27 cellular contexts compared by ENCODE assay signal in genomic region chr14:91929700-91930099, GRCh38. TPM values are rescaled to one million over a fixed set of nuclear protein-coding genes. Genes with fewer than 3 reads are reported as not detected.
DNase-seq lines count a peak whose midpoint lies in the region; TF ChIP-seq lines count a peak whose summit lies in the region.
"Had no signal": no experiment of that assay in that cellular context is flagged by ENCODE, and none has a peak within 500 bp of the region (broad histone marks: within the 10 kb centered on the region; RNA-seq: fewer than 3 reads in every experiment).

No MANE protein-coding gene starts in this region.

- no peak for TF ChIP-seq POLR2A in esophagus muscularis mucosa (IDR thresholded peaks at IDR 0.05; ENCODE audit: low read depth)

- H3K79me2 ChIP-seq in parathyroid adenoma, result no peaks in the 10 kb centered on the region

- DNase-seq in BJ (ENCODE audit: low read depth) (peak; percentile 29), RWPE1 (ENCODE audit: low spot score) (peak; percentile 14), fibroblast of pulmonary artery (ENCODE audit: low read depth) (peak; percentile 53), head of caudate nucleus (no peak), esophagus muscularis mucosa (ENCODE audit: extremely low spot score) (no peak)
- DNase-seq in activated CD8-positive, alpha-beta memory T cell treated with anti-CD3 and anti-CD28 coated beads, Interleukin-2, amount 50 U/mL, for 4 hours, result no peak
- DNase-seq in activated CD4-positive, alpha-beta memory T cell treated with anti-CD3 and anti-CD28 coated beads, Interleukin-2, amount 10 ng/mL, durations not matched to agents 7 days and 5 days, result no peak
- DNase-seq: activated B cell treated with CpG ODN at 0.5 μM for 24 hours; activated CD4-positive, alpha-beta T cell treated with anti-CD3 and anti-CD28 coated beads, Interleukin-2, amount 50 U/mL, for 4 hours; activated effector memory CD4-positive, alpha-beta T cell treated with Interleukin-2 at 50 U/mL for 16 hours; activated naive CD8-positive, alpha-beta T cell treated with anti-CD3 and anti-CD28 coated beads, Interleukin-2, amount 10 ng/mL, durations not matched to agents 7 days and 5 days; body of pancreas; C1 segment of cervical spinal cord; cortex of kidney; DND-41; kidney; MM.1S; NCI-H1417 treated with DMSO at 0.1 percent for 48 hours; NCI-H524; occipital lobe; Peyer's patch; stimulated activated naive CD8-positive, alpha-beta T cell treated with anti-CD3 and anti-CD28 coated beads, Interleukin-15, amount 100 ng/mL, for 72 hours; T-helper 9 cell had no signal

- H3K9me3 ChIP-seq in parathyroid adenoma (ENCODE audit: control insufficient read depth, low read length), result no peaks in the 10 kb centered on the region
- no peaks in the 10 kb centered on the region for H3K9me3 ChIP-seq in esophagus muscularis mucosa
- H3K9me3 ChIP-seq: body of pancreas, Peyer's patch, right atrium auricular region had no signal

- no peaks in the 10 kb centered on the region for H3K9me3 Mint-ChIP-seq in activated CD4-positive, alpha-beta memory T cell treated with anti-CD3 and anti-CD28 coated beads, Interleukin-2, amount 10 ng/mL, durations not matched to agents 7 days and 5 days
- H3K9me3 Mint-ChIP-seq: activated B cell treated with CpG ODN at 0.5 μM for 24 hours; activated naive CD8-positive, alpha-beta T cell treated with anti-CD3 and anti-CD28 coated beads, Interleukin-2, amount 10 ng/mL, durations not matched to agents 7 days and 5 days; IgD-negative memory B cell; stimulated activated naive CD8-positive, alpha-beta T cell treated with anti-CD3 and anti-CD28 coated beads, Interleukin-15, amount 100 ng/mL, for 72 hours had no signal

- CTCF ChIA-PET in BJ (lab: Yijun Ruan, JAX), result interaction anchor here (0.9 to 1.6 kb wide), 3 partner anchors 10 to 58 kb away, joined by 3 to 4 read pairs (median 4); no protein-coding TSS in a partner anchor
- CTCF ChIA-PET in RWPE1 (lab: Yijun Ruan, JAX), result interaction anchor here (1.9 kb wide), 1 partner anchor 17 kb away, joined by 4 read pairs; no protein-coding TSS in a partner anchor
- CTCF ChIA-PET in activated CD4-positive, alpha-beta memory T cell treated with anti-CD3 and anti-CD28 coated beads, Interleukin-2, amount 10 ng/mL, durations not matched to agents 7 days and 5 days (lab: Charles Lee), result no interaction called here

- H3K27me3 ChIP-seq in BJ (ENCODE audit: control insufficient read depth, insufficient read depth, low read length), result no peaks in the 10 kb centered on the region
- no peaks in the 10 kb centered on the region for H3K27me3 ChIP-seq in parathyroid adenoma (ENCODE audit: control insufficient read depth, insufficient read depth, low read length)
- no peaks in the 10 kb centered on the region for H3K27me3 ChIP-seq in esophagus muscularis mucosa
- H3K27me3 ChIP-seq: body of pancreas, Peyer's patch, right atrium auricular region had no signal

- H3K4me1 ChIP-seq in parathyroid adenoma (peaks cover 3% of the 10 kb centered on the region), esophagus muscularis mucosa (peaks cover 4 to 24% (median 14%) of the 10 kb centered on the region in 4 donors)
- H3K4me1 ChIP-seq: body of pancreas, Peyer's patch had no signal

- H3K9ac ChIP-seq in parathyroid adenoma, result no peak overlapping the region

- peak overlapping the region; percentile 57; the same call in 1 of the 2 replicates for H3K27ac ChIP-seq in RWPE1
- peak overlapping the region; percentile 15 for H3K27ac ChIP-seq in parathyroid adenoma
- no peak overlapping the region for H3K27ac ChIP-seq in esophagus muscularis mucosa (replicated peaks in 1 of 4)
- H3K27ac ChIP-seq: body of pancreas, Peyer's patch, SK-N-MC had no signal

- TF ChIP-seq CTCF in BJ (IDR thresholded peaks at IDR 0.05; ENCODE audit: insufficient read depth, low read depth, low read length) (no peak), RWPE1 (conservative IDR thresholded peaks at IDR 0.05; ENCODE audit: low read depth) (no peak), fibroblast of pulmonary artery (IDR thresholded peaks at IDR 0.05; ENCODE audit: low read length, missing control alignments) (no peak), parathyroid adenoma (IDR thresholded peaks at IDR 0.05) (no peak), esophagus muscularis mucosa (IDR thresholded peaks at IDR 0.05) (no peak)

- H2AFZ ChIP-seq in parathyroid adenoma, result no peak overlapping the region

- TF ChIP-seq EP300 in esophagus muscularis mucosa (IDR thresholded peaks at IDR 0.05), result no peak

- peaks cover 24% of the 10 kb centered on the region for H3K36me3 ChIP-seq in BJ (ENCODE audit: control insufficient read depth, insufficient read depth, low read length)
- no peaks in the 10 kb centered on the region for H3K36me3 ChIP-seq in parathyroid adenoma (ENCODE audit: control insufficient read depth, insufficient read depth, low read length)
- no peaks in the 10 kb centered on the region for H3K36me3 ChIP-seq in esophagus muscularis mucosa
- H3K36me3 ChIP-seq: Peyer's patch, right atrium auricular region had no signal

- intact Hi-C loops in head of caudate nucleus (cut with DNase I), result no loop called here
- intact Hi-C loops in esophagus muscularis mucosa (cut with DNase I), result no loop called here

- H3K4me3 ChIP-seq in BJ (ENCODE audit: low read depth, low read length), result no peak overlapping the region
- H3K4me3 ChIP-seq in fibroblast of pulmonary artery (replicated peaks; ENCODE audit: low read depth, low read length), result no peak overlapping the region
- H3K4me3 ChIP-seq in parathyroid adenoma (ENCODE audit: low read depth, low read length), result no peak overlapping the region
- no peak overlapping the region for H3K4me3 ChIP-seq in esophagus muscularis mucosa
- H3K4me3 ChIP-seq: body of pancreas, Peyer's patch, right atrium auricular region, SK-N-MC had no signal

- H3K4me2 ChIP-seq in parathyroid adenoma (ENCODE audit: low read length), result no peak overlapping the region

- no peaks in the 10 kb centered on the region for H3K4me1 Mint-ChIP-seq in activated CD4-positive, alpha-beta memory T cell treated with anti-CD3 and anti-CD28 coated beads, Interleukin-2, amount 10 ng/mL, durations not matched to agents 7 days and 5 days
- H3K4me1 Mint-ChIP-seq: activated B cell treated with CpG ODN at 0.5 μM for 24 hours; activated naive CD8-positive, alpha-beta T cell treated with anti-CD3 and anti-CD28 coated beads, Interleukin-2, amount 10 ng/mL, durations not matched to agents 7 days and 5 days; stimulated activated naive CD8-positive, alpha-beta T cell treated with anti-CD3 and anti-CD28 coated beads, Interleukin-15, amount 100 ng/mL, for 72 hours had no signal

- POLR2A ChIA-PET in BJ (lab: Charles Lee), result no interaction called here
- POLR2A ChIA-PET in RWPE1 (lab: Yijun Ruan, JAX; ENCODE audit: low non-redundant PET), result no interaction called here
- POLR2A ChIA-PET in activated CD4-positive, alpha-beta memory T cell treated with anti-CD3 and anti-CD28 coated beads, Interleukin-2, amount 10 ng/mL, durations not matched to agents 7 days and 5 days (lab: Charles Lee), result no interaction called here

- no peaks in the 10 kb centered on the region for H3K36me3 Mint-ChIP-seq in activated CD4-positive, alpha-beta memory T cell treated with anti-CD3 and anti-CD28 coated beads, Interleukin-2, amount 10 ng/mL, durations not matched to agents 7 days and 5 days (ENCODE audit: low read depth)
- H3K36me3 Mint-ChIP-seq: activated naive CD8-positive, alpha-beta T cell treated with anti-CD3 and anti-CD28 coated beads, Interleukin-2, amount 10 ng/mL, durations not matched to agents 7 days and 5 days; IgD-negative memory B cell had no signal

- no peaks in the 10 kb centered on the region for H3K27me3 Mint-ChIP-seq in activated CD4-positive, alpha-beta memory T cell treated with anti-CD3 and anti-CD28 coated beads, Interleukin-2, amount 10 ng/mL, durations not matched to agents 7 days and 5 days
- H3K27me3 Mint-ChIP-seq: stimulated activated naive CD8-positive, alpha-beta T cell treated with anti-CD3 and anti-CD28 coated beads, Interleukin-15, amount 100 ng/mL, for 72 hours had no signal

- H3K4me3 Mint-ChIP-seq in activated CD4-positive, alpha-beta memory T cell treated with anti-CD3 and anti-CD28 coated beads, Interleukin-2, amount 10 ng/mL, durations not matched to agents 7 days and 5 days, result no peak overlapping the region
- H3K4me3 Mint-ChIP-seq: activated B cell treated with CpG ODN at 0.5 μM for 24 hours; activated naive CD8-positive, alpha-beta T cell treated with anti-CD3 and anti-CD28 coated beads, Interleukin-2, amount 10 ng/mL, durations not matched to agents 7 days and 5 days; IgD-negative memory B cell; stimulated activated naive CD8-positive, alpha-beta T cell treated with anti-CD3 and anti-CD28 coated beads, Interleukin-15, amount 100 ng/mL, for 72 hours had no signal

- WGBS in esophagus muscularis mucosa, result 58% methylated on average over 3 of the region's 3 CpGs

- H3K27ac Mint-ChIP-seq in activated CD4-positive, alpha-beta memory T cell treated with anti-CD3 and anti-CD28 coated beads, Interleukin-2, amount 10 ng/mL, durations not matched to agents 7 days and 5 days, result no peak overlapping the region
- H3K27ac Mint-ChIP-seq: activated B cell treated with CpG ODN at 0.5 μM for 24 hours; activated naive CD8-positive, alpha-beta T cell treated with anti-CD3 and anti-CD28 coated beads, Interleukin-2, amount 10 ng/mL, durations not matched to agents 7 days and 5 days; IgD-negative memory B cell; stimulated activated naive CD8-positive, alpha-beta T cell treated with anti-CD3 and anti-CD28 coated beads, Interleukin-15, amount 100 ng/mL, for 72 hours had no signal

RNA-seq across cellular contexts. Expression of gene FBLN5, which starts 17.8 kb away (rescaled TPM):
- polyA plus RNA-seq in BJ (2011; rRNA removed), result 135 and 158 TPM in 2 replicates
- 63.6 and 91.5 TPM in 2 replicates for polyA minus RNA-seq in BJ (2011; rRNA and poly(A)+ RNA removed)
- total RNA-seq in esophagus muscularis mucosa, result 100 to 1,000 TPM in 3 of 4 donors, 10 to 100 TPM in 1; 79.7 to 161 (median 116) TPM
- total RNA-seq in activated CD4-positive, alpha-beta memory T cell treated with anti-CD3 and anti-CD28 coated beads, Interleukin-2, amount 10 ng/mL, durations not matched to agents 7 days and 5 days, result 1 to 10 TPM; 2.0 to 2.5 TPM
- total RNA-seq: activated B cell treated with CpG ODN at 0.5 μM for 24 hours had no signal

Comparison
In these comparisons a context has a peak if more than half of its experiments do, and no peak if none do; other contexts are left out.
1. DNase-seq: peak in BJ (single experiment), RWPE1 (single experiment) and fibroblast of pulmonary artery (single experiment); none in head of caudate nucleus (0 of 42), esophagus muscularis mucosa (single experiment), activated CD8-positive, alpha-beta memory T cell treated with anti-CD3 and anti-CD28 coated beads, Interleukin-2, amount 50 U/mL, for 4 hours (single experiment) and activated CD4-positive, alpha-beta memory T cell treated with anti-CD3 and anti-CD28 coated beads, Interleukin-2, amount 10 ng/mL, durations not matched to agents 7 days and 5 days (single experiment).
2. H3K27ac ChIP-seq: peak in RWPE1 (single experiment) and parathyroid adenoma (single experiment); none in esophagus muscularis mucosa (0 of 4).
3. RNA of gene FBLN5, which starts 17.8 kb away (total RNA-seq): 79.7 to 161 TPM in esophagus muscularis mucosa; 2.0 to 2.5 TPM in activated CD4-positive, alpha-beta memory T cell treated with anti-CD3 and anti-CD28 coated beads, Interleukin-2, amount 10 ng/mL, durations not matched to agents 7 days and 5 days; every median in the first group is over 10 times any median in the second.